ENCODE assay signal across 24 cellular contexts in genomic region chr11:63595296-63595695, GRCh38. TPM values are rescaled to one million over a fixed set of nuclear protein-coding genes. Genes with fewer than 3 reads are reported as not detected.
DNase-seq lines count a peak whose midpoint lies in the region; ATAC-seq and TF ChIP-seq lines count a peak whose summit lies in the region.
"Had no signal": no experiment of that assay in that cellular context is flagged by ENCODE, and none has a peak within 500 bp of the region (broad histone marks: within the 10 kb centered on the region; RNA-seq: fewer than 3 reads in every experiment).

No MANE protein-coding gene starts in this region.

- no peak overlapping the region for H2BK120ac ChIP-seq in IMR-90 (ENCODE audit: low read depth, low read length)

- no peak overlapping the region for H4K8ac ChIP-seq in IMR-90 (ENCODE audit: low read depth in 2 of 2, low read length in 2 of 2)

- TF ChIP-seq RAD21 in IMR-90 (IDR thresholded peaks at IDR 0.05; ENCODE audit: low read length): no peak

- peaks cover 0 to 8% of the 10 kb centered on the region in 2 experiments; a peak in 1 of 4 replicates for H3K79me1 ChIP-seq in IMR-90 (ENCODE audit: low read depth in 1 of 2, low read length in 2 of 2)

- CTCF ChIA-PET in IMR-90 (lab: Yijun Ruan, JAX): no interaction called here

- no peak overlapping the region for H3K4ac ChIP-seq in IMR-90 (ENCODE audit: low read depth, low read length)

- H3K9me3 ChIP-seq in IMR-90 (ENCODE audit: control insufficient read depth, insufficient read depth, low read length): no peaks in the 10 kb centered on the region
- no peaks in the 10 kb centered on the region for H3K9me3 ChIP-seq in uterus
- H3K9me3 ChIP-seq: left ventricle myocardium inferior, mucosa of descending colon, right atrium auricular region had no signal

- H3K4me3 ChIP-seq in IMR-90 (ENCODE audit: insufficient read depth, low read depth, low read length) (no peak overlapping the region), brain microvascular endothelial cell (ENCODE audit: low read depth, low read length) (no peak overlapping the region), uterus (no peak overlapping the region)
- H3K4me3 ChIP-seq: GM23338, left ventricle myocardium inferior, mucosa of descending colon, right atrium auricular region had no signal

- DNase-seq in IMR-90 (peak; percentile 56), brain microvascular endothelial cell (peak; percentile 51), iris pigment epithelial cell (ENCODE audit: low read depth) (peak; percentile 52), uterus (no peak), epidermal melanocyte (ENCODE audit: insufficient read length, low spot score) (no peak), SK-N-DZ (ENCODE audit: low spot score) (no peak)
- DNase-seq: activated CD4-positive, alpha-beta T cell treated with anti-CD3 and anti-CD28 coated beads, Interleukin-2, amount 50 U/mL, for 4 hours; activated naive CD4-positive, alpha-beta T cell treated with anti-CD3 and anti-CD28 coated beads for 36 hours; activated T-cell treated with anti-CD3 and anti-CD28 coated beads, Interleukin-2, amount 50 U/mL, for 1 hour; COR-L47; cortex of kidney; KG1; left ventricle myocardium inferior; mucosa of descending colon; NCI-H1048; NCI-H2081; NCI-H526; Right ventricle myocardium superior had no signal

- H3K4me2 ChIP-seq in IMR-90 (ENCODE audit: low read depth, low read length): no peak overlapping the region
- H3K4me2 ChIP-seq: GM23338 had no signal

- H3K14ac ChIP-seq in IMR-90 (replicated peaks; ENCODE audit: low read depth, low read length): no peak overlapping the region

- peak; percentile 48 for ATAC-seq in IMR-90 (ENCODE audit: low read depth)
- ATAC-seq: GM23338, mucosa of descending colon had no signal

- TF ChIP-seq POLR2A in IMR-90 (IDR thresholded peaks at IDR 0.05; ENCODE audit: low read depth, low read length) (no peak), uterus (IDR thresholded peaks at IDR 0.05) (no peak)

- TF ChIP-seq CTCF in IMR-90 (conservative IDR thresholded peaks at IDR 0.05; ENCODE audit: low read depth, low read length): no peak
- TF ChIP-seq CTCF in brain microvascular endothelial cell (IDR thresholded peaks at IDR 0.05; ENCODE audit: low read depth, low read length, missing control alignments): no peak
- no peak for TF ChIP-seq CTCF in uterus (IDR thresholded peaks at IDR 0.05)

- H4K5ac ChIP-seq in IMR-90 (ENCODE audit: low read depth, low read length): peak overlapping the region; percentile 65; the same call in 1 of the 2 replicates

- H3K27me3 ChIP-seq in IMR-90 (ENCODE audit: control insufficient read depth, insufficient read depth, low read length): no peaks in the 10 kb centered on the region
- no peaks in the 10 kb centered on the region for H3K27me3 ChIP-seq in brain microvascular endothelial cell (replicated peaks)
- no peaks in the 10 kb centered on the region for H3K27me3 ChIP-seq in uterus
- H3K27me3 ChIP-seq: right atrium auricular region had no signal

- H3K9ac ChIP-seq in IMR-90 (ENCODE audit: low read depth, low read length): no peak overlapping the region

- H2AFZ ChIP-seq in IMR-90 (replicated peaks; ENCODE audit: low read length, poor library complexity): no peak overlapping the region
- H2AFZ ChIP-seq: GM23338 had no signal

- no peaks in the 10 kb centered on the region for H4K20me1 ChIP-seq in IMR-90 (ENCODE audit: insufficient read depth, low read length)

- H3K18ac ChIP-seq in IMR-90 (ENCODE audit: low read depth, low read length): no peak overlapping the region

- POLR2A ChIA-PET in IMR-90 (lab: Charles Lee; ENCODE audit: unreplicated experiment): no interaction called here

- no peak overlapping the region for H3K56ac ChIP-seq in IMR-90 (ENCODE audit: extremely low read depth, insufficient read depth, low read length)

- intact Hi-C loops in IMR-90 (cut with micrococcal nuclease): no loop called here
- intact Hi-C loops in uterus (cut with DNase I; ENCODE audit: low total_unique reads): no loop called here

- peaks cover 9% of the 10 kb centered on the region for H3K9me1 ChIP-seq in IMR-90 (ENCODE audit: insufficient read depth, low read length)

- dilution Hi-C loops in IMR-90 (cut with HindIII; ENCODE audit: low sequenced_read_pairs, unreplicated experiment): no loop called here

- in situ Hi-C loops in IMR-90 (cut with MboI; ENCODE audit: low sequenced_read_pairs): no loop called here
- in situ Hi-C loops in brain microvascular endothelial cell (cut with HindIII; ENCODE audit: low pct_ligation_motif_present, low sequenced_read_pairs): no loop called here

- H3K36me3 ChIP-seq in IMR-90 (ENCODE audit: control insufficient read depth, insufficient read depth, low read length) (no peaks in the 10 kb centered on the region), brain microvascular endothelial cell (replicated peaks) (no peaks in the 10 kb centered on the region), uterus (no peaks in the 10 kb centered on the region)

- H2AK5ac ChIP-seq in IMR-90 (ENCODE audit: low read depth, low read length): no peak overlapping the region

- no CpG with 5 or more reads among the region's 4 CpGs for WGBS in IMR-90 (ENCODE audit: extremely low coverage in 2 of 2, insufficient read length in 1 of 2), 2 experiments

- no TSS peak for BruUV-seq in IMR-90 (replicated peaks; lab: Mats Ljungman, UMichigan)

- H2AK9ac ChIP-seq in IMR-90 (replicated peaks; ENCODE audit: low read depth, low read length, poor library complexity): no peak overlapping the region

- no peak overlapping the region for H2BK5ac ChIP-seq in IMR-90 (ENCODE audit: low read depth, low read length, poor library complexity, severe bottlenecking)

- H3K4me1 ChIP-seq in IMR-90 (ENCODE audit: control insufficient read depth, insufficient read depth, low read length) (peaks cover 6% of the 10 kb centered on the region), uterus (no peaks in the 10 kb centered on the region)
- H3K4me1 ChIP-seq: left ventricle myocardium inferior, right atrium auricular region had no signal

- no peak overlapping the region for H2BK15ac ChIP-seq in IMR-90 (ENCODE audit: low read depth, low read length)

- H3K27ac ChIP-seq in IMR-90 (ENCODE audit: insufficient read depth, low read length) (no peak overlapping the region), brain microvascular endothelial cell (no peak overlapping the region), temporal lobe (ENCODE audit: low read depth, low read length) (peak overlapping the region; percentile 83), uterus (no peak overlapping the region)
- H3K27ac ChIP-seq: left ventricle myocardium inferior, right atrium auricular region had no signal

- H4K91ac ChIP-seq in IMR-90 (ENCODE audit: insufficient read depth, low read depth, low read length): no peak overlapping the region

- H3K23ac ChIP-seq in IMR-90 (ENCODE audit: low read depth, low read length): no peak overlapping the region

- no peak overlapping the region for H2BK20ac ChIP-seq in IMR-90 (ENCODE audit: low read depth, low read length)

TF ChIP-seq in IMR-90, 13 proteins besides CTCF, POLR2A, EP300 and RAD21:
- no peak for TF ChIP-seq MXI1 (IDR thresholded peaks at IDR 0.05; ENCODE audit: borderline replicate concordance, low read depth, low read length)
TF ChIP-seq in IMR-90: peak in this region for 0.

RNA-seq across cellular contexts. Expression of gene PLAAT3, which starts 18.9 kb away (rescaled TPM):
- total RNA-seq in IMR-90 (2012; rRNA removed) (3.2 and 3.3 TPM in 2 replicates), temporal lobe (3.7 TPM), uterus (10 to 100 TPM; 10.0 to 32.3 (median 14.0) TPM)
- 3.9 and 4.5 TPM in 2 replicates for polyA plus RNA-seq in IMR-90 (2012; rRNA removed)
- polyA plus RNA-seq in IMR-90 (2012; cell fraction: cytosol; rRNA removed): 7.4 and 9.5 TPM in 2 replicates
- polyA plus RNA-seq in IMR-90 (2012; cell fraction: nucleus; rRNA removed; ENCODE audit: low replicate concordance): 2.0 and 3.0 TPM in 2 replicates
- not detected in 2 replicates for polyA plus RNA-seq in SK-N-DZ (2014; cell fraction: cytosol; rRNA removed)
- polyA plus RNA-seq in SK-N-DZ (2014; cell fraction: nucleus; rRNA removed): not detected in 2 replicates

RNA-seq across cellular contexts. Expression of gene PLAAT2, which starts 32.1 kb away (rescaled TPM):
- total RNA-seq in IMR-90 (2012; rRNA removed): not detected in 2 replicates
- not detected in 2 replicates for polyA plus RNA-seq in IMR-90 (2012; rRNA removed)
- polyA plus RNA-seq in IMR-90 (2012; cell fraction: cytosol; rRNA removed): not detected in 2 replicates
- not detected in 2 replicates for polyA plus RNA-seq in IMR-90 (2012; cell fraction: nucleus; rRNA removed; ENCODE audit: low replicate concordance)
- 0.25 TPM for total RNA-seq in temporal lobe
- total RNA-seq in uterus: not detected
- not detected in 2 replicates for polyA plus RNA-seq in SK-N-DZ (2014; cell fraction: cytosol; rRNA removed)
- polyA plus RNA-seq in SK-N-DZ (2014; cell fraction: nucleus; rRNA removed): not detected in 2 replicates
- total RNA-seq: activated naive CD4-positive, alpha-beta T cell treated with anti-CD3 and anti-CD28 coated beads for 36 hours; B cell; endothelial cell of umbilical vein; glomerular endothelial cell; left ventricle myocardium inferior; right atrium auricular region had no signal

RNA-seq across cellular contexts. Expression of gene PLAAT4, which starts 58.7 kb away (rescaled TPM):
- 0.18 TPM in 1 of 2 replicates, not detected in the other for total RNA-seq in IMR-90 (2012; rRNA removed)
- 0.17 and 0.34 TPM in 2 replicates for polyA plus RNA-seq in IMR-90 (2012; rRNA removed)
- 1.3 and 1.4 TPM in 2 replicates for polyA plus RNA-seq in IMR-90 (2012; cell fraction: cytosol; rRNA removed)
- polyA plus RNA-seq in IMR-90 (2012; cell fraction: nucleus; rRNA removed; ENCODE audit: low replicate concordance): 0.17 and 0.86 TPM in 2 replicates
- 3.0 TPM for total RNA-seq in temporal lobe
- 10 to 100 TPM in 3 of 4 donors, 1 to 10 TPM in 1; 3.6 to 30.3 (median 22.9) TPM for total RNA-seq in uterus
- not detected in 2 replicates for polyA plus RNA-seq in SK-N-DZ (2014; cell fraction: cytosol; rRNA removed)
- not detected in 2 replicates for polyA plus RNA-seq in SK-N-DZ (2014; cell fraction: nucleus; rRNA removed)

Comparison
In these comparisons a context has a peak if more than half of its experiments do, and no peak if none do; other contexts are left out.
1. DNase-seq: peak in IMR-90 (single experiment), brain microvascular endothelial cell (single experiment) and iris pigment epithelial cell (single experiment); none in uterus (0 of 2), epidermal melanocyte (single experiment) and SK-N-DZ (single experiment).